In the genomic region with DNA sequence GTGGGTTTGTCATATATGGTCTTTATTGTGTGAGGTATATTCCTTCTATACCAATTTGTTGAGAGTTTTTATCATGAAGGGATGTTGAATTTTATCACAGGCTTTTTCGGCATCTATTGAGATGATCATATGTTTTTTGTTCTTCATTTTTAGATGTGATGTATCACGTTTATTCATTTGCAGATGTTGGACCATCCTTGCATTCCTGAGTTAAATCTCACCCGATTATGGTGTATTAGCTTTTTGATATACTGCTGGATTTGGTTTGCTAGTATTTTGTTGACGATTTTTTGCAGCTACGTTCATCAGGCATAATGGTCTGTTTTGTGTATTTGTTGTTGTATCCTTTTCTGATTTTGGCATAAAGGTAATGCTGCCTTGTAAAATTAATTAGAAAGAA, we compare ENCODE assay signal across 36 cellular contexts.
"Had no signal": no experiment of that assay in that cellular context is flagged by ENCODE, and none has a peak within 500 bp of the region (broad histone marks: within the 10 kb centered on the region; RNA-seq: fewer than 3 reads in every experiment).

No MANE protein-coding gene starts in this region.

- FAIRE-seq: astrocyte, TTC549 had no signal

- H3K4me1 ChIP-seq: adrenal gland, body of pancreas, breast epithelium had no signal

- H3K27me3 ChIP-seq: adrenal gland, body of pancreas, brain microvascular endothelial cell, breast epithelium had no signal

- DNase-seq: activated B cell treated with CpG ODN at 0.5 μM for 24 hours; activated CD4-positive, alpha-beta memory T cell treated with anti-CD3 and anti-CD28 coated beads for 36 hours; activated CD4-positive, alpha-beta T cell treated with anti-CD3 and anti-CD28 coated beads for 4 hours; activated CD4-positive, alpha-beta T cell treated with anti-CD3 and anti-CD28 coated beads, Interleukin-2, amount 10 ng/mL, durations not matched to agents 24 days and 14 days; activated CD4-positive, alpha-beta T cell treated with anti-CD3 and anti-CD28 coated beads, Interleukin-2, amount 50 U/mL, for 1 hour; activated CD4-positive, alpha-beta T cell treated with anti-CD3 and anti-CD28 coated beads, Interleukin-2, amount 50 U/mL, for 4 hours; activated CD4-positive, CD25-positive, alpha-beta regulatory T cell treated with anti-CD3 and anti-CD28 coated beads, Interleukin-2, amount 50 U/mL, for 72 hours; activated CD8-positive, alpha-beta memory T cell treated with anti-CD3 and anti-CD28 coated beads, Interleukin-2, amount 50 U/mL, for 4 hours; activated CD8-positive, alpha-beta T cell treated with anti-CD3 and anti-CD28 coated beads for 36 hours; activated effector memory CD4-positive, alpha-beta T cell treated with anti-CD3 and anti-CD28 coated beads, Interleukin-2, amount 50 U/mL, for 16 hours; activated gamma-delta T cell treated with Interleukin-2 at 50 U/mL for 16 hours; activated naive CD4-positive, alpha-beta T cell; activated naive CD4-positive, alpha-beta T cell treated with anti-CD3 and anti-CD28 coated beads for 36 hours; activated naive CD4-positive, alpha-beta T cell treated with anti-CD3 and anti-CD28 coated beads, Interleukin-2, amount 50 U/mL, for 16 hours; activated naive CD8-positive, alpha-beta T cell treated with anti-CD3 and anti-CD28 coated beads for 36 hours; activated T-cell treated with anti-CD3 and anti-CD28 coated beads for 4 hours; activated T-cell treated with anti-CD3 and anti-CD28 coated beads, Interleukin-2, amount 50 U/mL, for 1 hour; activated T-cell treated with anti-CD3 and anti-CD28 coated beads, Interleukin-2, amount 50 U/mL, for 4 hours; activated T-cell treated with anti-CD3 and anti-CD28 coated beads, Interleukin-2, amount 50 U/mL, for 72 hours; adrenal gland; amniotic stem cell; aorta; body of pancreas; brain microvascular endothelial cell; central memory CD4-positive, alpha-beta T cell; T-helper 2 cell; T-helper 9 cell had no signal

- H3K27ac ChIP-seq: adrenal gland, body of pancreas, brain microvascular endothelial cell, breast epithelium, VCaP had no signal

- H3K27ac Mint-ChIP-seq: activated B cell treated with CpG ODN at 0.5 μM for 24 hours; activated CD4-positive, alpha-beta memory T cell treated with anti-CD3 and anti-CD28 coated beads for 36 hours; activated CD4-positive, alpha-beta T cell treated with anti-CD3 and anti-CD28 coated beads, Interleukin-2, amount 10 ng/mL, durations not matched to agents 24 days and 14 days; activated CD8-positive, alpha-beta T cell treated with anti-CD3 and anti-CD28 coated beads for 36 hours; activated naive CD4-positive, alpha-beta T cell treated with anti-CD3 and anti-CD28 coated beads for 36 hours; activated naive CD4-positive, alpha-beta T cell treated with anti-CD3 and anti-CD28 coated beads, Interleukin-2, amount 50 U/mL, for 72 hours; activated naive CD8-positive, alpha-beta T cell treated with anti-CD3 and anti-CD28 coated beads for 36 hours; activated T-cell treated with anti-CD3 and anti-CD28 coated beads, Interleukin-2, amount 50 U/mL, for 72 hours; activated T-helper 1 cell treated with anti-CD3 and anti-CD28 coated beads, Interleukin-12 subunit alpha, Interleukin-12 subunit beta, Interleukin-2, Interleukin-4 antibody, amounts not matched to agents 30 ng/mL and 10 ng/mL and 1 ng/mL, durations not matched to agents 14 hours and 24 hours and 36 hours; activated T-helper 17 cell treated with anti-CD3 and anti-CD28 coated beads, Interleukin-2, amount 50 U/mL, for 72 hours; T-helper 1 cell treated with Interleukin-12 subunit alpha and Interleukin-12 subunit beta and Interleukin-4 antibody, amounts not matched to agents 30 μg/mL and 1 μg/mL, for 36 hours; T-helper 2 cell treated with Interferon-gamma antibody and Interleukin-4, amounts not matched to agents 5 μg/mL and 100 μg/mL, for 36 hours had no signal

- H3K27me3 Mint-ChIP-seq: activated B cell treated with CpG ODN at 0.5 μM for 24 hours; activated CD4-positive, alpha-beta memory T cell treated with anti-CD3 and anti-CD28 coated beads for 36 hours; activated CD8-positive, alpha-beta T cell treated with anti-CD3 and anti-CD28 coated beads for 36 hours; activated naive CD8-positive, alpha-beta T cell treated with anti-CD3 and anti-CD28 coated beads for 36 hours; activated T-helper 17 cell treated with anti-CD3 and anti-CD28 coated beads, Interleukin-2, amount 50 U/mL, for 72 hours had no signal

- H3K36me3 ChIP-seq: adrenal gland, brain microvascular endothelial cell, breast epithelium had no signal

- H3K9me3 ChIP-seq: adrenal gland, body of pancreas, breast epithelium had no signal

- ATAC-seq: activated CD8-positive, alpha-beta T cell treated with anti-CD3 and anti-CD28 coated beads for 36 hours; activated naive CD4-positive, alpha-beta T cell treated with anti-CD3 and anti-CD28 coated beads, Interleukin-2, amount 50 U/mL, for 72 hours; activated T-cell treated with anti-CD3 and anti-CD28 coated beads, Interleukin-2, amount 50 U/mL, for 4 hours; activated T-cell treated with anti-CD3 and anti-CD28 coated beads, Interleukin-2, amount 50 U/mL, for 72 hours; activated T-helper 17 cell treated with anti-CD3 and anti-CD28 coated beads, Interleukin-2, amount 50 U/mL, for 72 hours; body of pancreas had no signal

- H3K4me3 ChIP-seq: adrenal gland, body of pancreas, breast epithelium had no signal

- H3K4me3 Mint-ChIP-seq: activated B cell treated with CpG ODN at 0.5 μM for 24 hours; activated CD4-positive, alpha-beta memory T cell treated with anti-CD3 and anti-CD28 coated beads for 36 hours; activated CD4-positive, alpha-beta T cell treated with anti-CD3 and anti-CD28 coated beads, Interleukin-2, amount 10 ng/mL, durations not matched to agents 24 days and 14 days; activated CD8-positive, alpha-beta T cell treated with anti-CD3 and anti-CD28 coated beads for 36 hours; activated naive CD4-positive, alpha-beta T cell treated with anti-CD3 and anti-CD28 coated beads for 36 hours; activated naive CD8-positive, alpha-beta T cell treated with anti-CD3 and anti-CD28 coated beads for 36 hours; activated T-cell treated with anti-CD3 and anti-CD28 coated beads, Interleukin-2, amount 50 U/mL, for 4 hours; activated T-cell treated with anti-CD3 and anti-CD28 coated beads, Interleukin-2, amount 50 U/mL, for 72 hours; activated T-helper 1 cell treated with anti-CD3 and anti-CD28 coated beads, Interleukin-12 subunit alpha, Interleukin-12 subunit beta, Interleukin-2, Interleukin-4 antibody, amounts not matched to agents 30 ng/mL and 10 ng/mL and 1 ng/mL, durations not matched to agents 14 hours and 24 hours and 36 hours; activated T-helper 17 cell treated with anti-CD3 and anti-CD28 coated beads, Interleukin-2, amount 50 U/mL, for 72 hours; T-helper 1 cell treated with Interleukin-12 subunit alpha and Interleukin-12 subunit beta and Interleukin-4 antibody, amounts not matched to agents 30 μg/mL and 1 μg/mL, for 36 hours; T-helper 2 cell treated with Interferon-gamma antibody and Interleukin-4, amounts not matched to agents 5 μg/mL and 100 μg/mL, for 36 hours had no signal
